Comparison of ENCODE assay signal across 20 cellular contexts in genomic region chr7:92678291-92678920, GRCh38.
DNase-seq lines count a peak whose midpoint lies in the region; ATAC-seq lines count a peak whose summit lies in the region.
"Had no signal": no experiment of that assay in that cellular context is flagged by ENCODE, and none has a peak within 500 bp of the region (broad histone marks: within the 10 kb centered on the region; RNA-seq: fewer than 3 reads in every experiment).

No MANE protein-coding gene starts in this region.

- peak overlapping the region; percentile 64 for H3K27ac Mint-ChIP-seq in activated naive CD4-positive, alpha-beta T cell treated with anti-CD3 and anti-CD28 coated beads for 36 hours
- peak overlapping the region; percentile 42 for H3K27ac Mint-ChIP-seq in activated CD4-positive, alpha-beta memory T cell treated with anti-CD3 and anti-CD28 coated beads for 36 hours
- H3K27ac Mint-ChIP-seq in natural killer cell treated with Interleukin-12 subunit alpha and Interleukin-12 subunit beta and Interleukin-15 and Interleukin-18, amount 100 ng/mL, for 72 hours, result peak overlapping the region; percentile 60 to 88
- H3K27ac Mint-ChIP-seq: CD8-positive, alpha-beta T cell; IgD-negative memory B cell; stimulated activated memory B cell treated with anti-CD40 and anti-IgM and Interleukin-4, amounts not matched to agents 10 μg/mL and 1 μg/mL and 100 μg/mL, for 72 hours had no signal

- H3K27me3 Mint-ChIP-seq in activated naive CD4-positive, alpha-beta T cell treated with anti-CD3 and anti-CD28 coated beads for 36 hours (ENCODE audit: low read depth), result no peaks in the 10 kb centered on the region
- no peaks in the 10 kb centered on the region for H3K27me3 Mint-ChIP-seq in activated CD4-positive, alpha-beta memory T cell treated with anti-CD3 and anti-CD28 coated beads for 36 hours
- H3K27me3 Mint-ChIP-seq in natural killer cell treated with Interleukin-12 subunit alpha and Interleukin-12 subunit beta and Interleukin-15 and Interleukin-18, amount 100 ng/mL, for 72 hours, result no peaks in the 10 kb centered on the region
- H3K27me3 Mint-ChIP-seq: IgD-negative memory B cell; stimulated activated memory B cell treated with anti-CD40 and anti-IgM and Interleukin-4, amounts not matched to agents 10 μg/mL and 1 μg/mL and 100 μg/mL, for 72 hours had no signal

- H3K4me3 Mint-ChIP-seq in activated naive CD4-positive, alpha-beta T cell treated with anti-CD3 and anti-CD28 coated beads for 36 hours, result no peak overlapping the region
- H3K4me3 Mint-ChIP-seq in activated CD4-positive, alpha-beta memory T cell treated with anti-CD3 and anti-CD28 coated beads for 36 hours, result no peak overlapping the region
- peak overlapping the region; percentile 26 for H3K4me3 Mint-ChIP-seq in natural killer cell treated with Interleukin-12 subunit alpha and Interleukin-12 subunit beta and Interleukin-15 and Interleukin-18, amount 100 ng/mL, for 72 hours
- H3K4me3 Mint-ChIP-seq: CD8-positive, alpha-beta T cell; IgD-negative memory B cell; stimulated activated memory B cell treated with anti-CD40 and anti-IgM and Interleukin-4, amounts not matched to agents 10 μg/mL and 1 μg/mL and 100 μg/mL, for 72 hours had no signal

- intact Hi-C loops in activated naive CD4-positive, alpha-beta T cell treated with anti-CD3 and anti-CD28 coated beads for 36 hours (cut with micrococcal nuclease), result no loop called here
- intact Hi-C loops in activated CD4-positive, alpha-beta memory T cell treated with anti-CD3 and anti-CD28 coated beads for 36 hours (cut with micrococcal nuclease), result no loop called here

- ATAC-seq in natural killer cell treated with Interleukin-12 subunit alpha and Interleukin-12 subunit beta and Interleukin-15 and Interleukin-18, amount 100 ng/mL, for 72 hours, result no peak
- ATAC-seq in HG02571 (IDR thresholded peaks at IDR 0.05; ENCODE audit: unreplicated experiment) (no peak), left lobe of liver (no peak)
- ATAC-seq: CD8-positive, alpha-beta T cell; left colon; stimulated activated memory B cell treated with anti-CD40 and anti-IgM and Interleukin-4, amounts not matched to agents 10 μg/mL and 1 μg/mL and 100 μg/mL, for 72 hours had no signal

- POLR2A ChIA-PET in activated CD4-positive, alpha-beta memory T cell treated with anti-CD3 and anti-CD28 coated beads for 36 hours (lab: Charles Lee), result no interaction called here

- H3K9me3 Mint-ChIP-seq in activated naive CD4-positive, alpha-beta T cell treated with anti-CD3 and anti-CD28 coated beads for 36 hours, result no peaks in the 10 kb centered on the region
- no peaks in the 10 kb centered on the region for H3K9me3 Mint-ChIP-seq in activated CD4-positive, alpha-beta memory T cell treated with anti-CD3 and anti-CD28 coated beads for 36 hours
- H3K9me3 Mint-ChIP-seq in natural killer cell treated with Interleukin-12 subunit alpha and Interleukin-12 subunit beta and Interleukin-15 and Interleukin-18, amount 100 ng/mL, for 72 hours, result peaks cover 16% of the 10 kb centered on the region
- H3K9me3 Mint-ChIP-seq: CD8-positive, alpha-beta T cell; stimulated activated memory B cell treated with anti-CD40 and anti-IgM and Interleukin-4, amounts not matched to agents 10 μg/mL and 1 μg/mL and 100 μg/mL, for 72 hours had no signal

- peaks cover 34% of the 10 kb centered on the region for H3K36me3 Mint-ChIP-seq in activated naive CD4-positive, alpha-beta T cell treated with anti-CD3 and anti-CD28 coated beads for 36 hours (ENCODE audit: low read depth)
- H3K36me3 Mint-ChIP-seq in activated CD4-positive, alpha-beta memory T cell treated with anti-CD3 and anti-CD28 coated beads for 36 hours, result peaks cover 33% of the 10 kb centered on the region
- H3K36me3 Mint-ChIP-seq in natural killer cell treated with Interleukin-12 subunit alpha and Interleukin-12 subunit beta and Interleukin-15 and Interleukin-18, amount 100 ng/mL, for 72 hours, result peaks cover 31% of the 10 kb centered on the region
- H3K36me3 Mint-ChIP-seq: IgD-negative memory B cell; stimulated activated memory B cell treated with anti-CD40 and anti-IgM and Interleukin-4, amounts not matched to agents 10 μg/mL and 1 μg/mL and 100 μg/mL, for 72 hours had no signal

- no peak for DNase-seq in activated naive CD4-positive, alpha-beta T cell treated with anti-CD3 and anti-CD28 coated beads for 36 hours
- no peak for DNase-seq in activated naive CD4-positive, alpha-beta T cell treated with anti-CD3 and anti-CD28 coated beads, Interleukin-2, amount 50 U/mL, for 16 hours
- DNase-seq in NCI-H1105 (lab: John Stamatoyannopoulos, UW) (peak; percentile 24), kidney tubule cell (ENCODE audit: low spot score) (no peak), left lobe of liver (ENCODE audit: low spot score) (no peak)
- DNase-seq in activated CD4-positive, alpha-beta memory T cell treated with anti-CD3 and anti-CD28 coated beads for 36 hours, result no peak
- no peak for DNase-seq in natural killer cell treated with Interleukin-12 subunit alpha and Interleukin-12 subunit beta and Interleukin-15 and Interleukin-18, amount 100 ng/mL, for 72 hours (ENCODE audit: low spot score)
- DNase-seq: activated CD4-positive, alpha-beta T cell treated with anti-CD3 and anti-CD28 coated beads, Interleukin-2, amount 50 U/mL, for 1 hour; CD8-positive, alpha-beta T cell; DMS79; glutamatergic neuron; left colon; MM.1S; NCI-H2081 treated with DMSO at 0.1 percent for 48 hours; NCI-H526; SHP77 treated with DMSO at 0.1 percent for 48 hours; thyroid gland had no signal

- H3K4me1 Mint-ChIP-seq in activated naive CD4-positive, alpha-beta T cell treated with anti-CD3 and anti-CD28 coated beads for 36 hours (ENCODE audit: low read depth), result peaks cover 42% of the 10 kb centered on the region
- H3K4me1 Mint-ChIP-seq in activated CD4-positive, alpha-beta memory T cell treated with anti-CD3 and anti-CD28 coated beads for 36 hours (ENCODE audit: low read depth), result peaks cover 49% of the 10 kb centered on the region
- H3K4me1 Mint-ChIP-seq in natural killer cell treated with Interleukin-12 subunit alpha and Interleukin-12 subunit beta and Interleukin-15 and Interleukin-18, amount 100 ng/mL, for 72 hours (ENCODE audit: low read depth in 2 of 2), result peaks cover 43 to 49% of the 10 kb centered on the region in 2 donors

- CTCF ChIA-PET in activated naive CD4-positive, alpha-beta T cell treated with anti-CD3 and anti-CD28 coated beads for 36 hours (lab: Charles Lee), result no interaction called here
- CTCF ChIA-PET in activated CD4-positive, alpha-beta memory T cell treated with anti-CD3 and anti-CD28 coated beads for 36 hours (lab: Charles Lee), result no interaction called here
